18 cellular contexts compared by ENCODE assay signal in genomic region chr1:86339014-86339413, GRCh38. TPM values are rescaled to one million over a fixed set of nuclear protein-coding genes. Genes with fewer than 3 reads are reported as not detected.
A peak's percentile ranks its signal among the peaks of the same experiment; 100 is the strongest.
DNase-seq lines count a peak whose midpoint lies in the region; ATAC-seq, FAIRE-seq and TF ChIP-seq lines count a peak whose summit lies in the region.
"Had no signal": no experiment of that assay in that cellular context is flagged by ENCODE, and none has a peak within 500 bp of the region (broad histone marks: within the 10 kb centered on the region; RNA-seq: fewer than 3 reads in every experiment).

No MANE protein-coding gene starts in this region.

- no peaks in the 10 kb centered on the region for H3K79me2 ChIP-seq in K562 (ENCODE audit: control insufficient read depth, insufficient read depth, low read length)

- intact Hi-C loops in IMR-90 (cut with micrococcal nuclease) = no loop called here
- intact Hi-C loops in K562 (cut with micrococcal nuclease) = no loop called here
- intact Hi-C loops in spleen (cut with DNase I; ENCODE audit: low total_unique reads) = no loop called here

- dilution Hi-C loops in IMR-90 (cut with HindIII; ENCODE audit: low sequenced_read_pairs, unreplicated experiment) = no loop called here

- H3K27me3 ChIP-seq in IMR-90 (ENCODE audit: control insufficient read depth, insufficient read depth, low read length) (no peaks in the 10 kb centered on the region; the same call in 1 of the 2 replicates), K562 (ENCODE audit: control insufficient read depth in 2 of 2, insufficient read depth in 2 of 2, low read length in 2 of 2) (no peaks in the 10 kb centered on the region), spleen (replicated peaks in 1 of 7) (no peaks in the 10 kb centered on the region)
- no peaks in the 10 kb centered on the region for H3K27me3 ChIP-seq in CD8-positive, alpha-beta memory T cell (ENCODE audit: insufficient read depth, low read length, poor library complexity, severe bottlenecking)
- H3K27me3 ChIP-seq: BLaER1 treated with 17β-estradiol and CSF1 and Interleukin-3, amounts not matched to agents 10 nM and 100 nM had no signal

- TF ChIP-seq CTCF in A549 (IDR thresholded peaks at IDR 0.05) = no peak
- no peak for TF ChIP-seq CTCF in IMR-90 (conservative IDR thresholded peaks at IDR 0.05; ENCODE audit: low read depth, low read length)
- no peak for TF ChIP-seq CTCF in K562 (IDR thresholded peaks at IDR 0.05 in 2 of 3, conservative IDR thresholded peaks at IDR 0.05 in 1 of 3; ENCODE audit: insufficient read depth in 2 of 3, low read depth in 1 of 3, low read length in 3 of 3)
- no peak for TF ChIP-seq CTCF in spleen (IDR thresholded peaks at IDR 0.05 in 8 of 11, conservative IDR thresholded peaks at IDR 0.05 in 3 of 11)

- H2BK5ac ChIP-seq in IMR-90 (ENCODE audit: low read depth, low read length, poor library complexity, severe bottlenecking) = no peak overlapping the region

- peak overlapping the region in 1 of 8 donors; percentile 22 for H3K27ac Mint-ChIP-seq in CD8-positive, alpha-beta memory T cell
- H3K27ac Mint-ChIP-seq: CD4-positive, alpha-beta T cell had no signal

- H4K20me1 ChIP-seq in IMR-90 (ENCODE audit: insufficient read depth, low read length) (no peaks in the 10 kb centered on the region), K562 (replicated peaks; ENCODE audit: control insufficient read depth, insufficient read depth, low read length) (no peaks in the 10 kb centered on the region)
- H4K20me1 ChIP-seq: BLaER1 treated with 17β-estradiol and CSF1 and Interleukin-3, amounts not matched to agents 10 nM and 100 nM had no signal

- no peak overlapping the region for H2BK120ac ChIP-seq in IMR-90 (ENCODE audit: low read depth, low read length)

- H2BK15ac ChIP-seq in IMR-90 (ENCODE audit: low read depth, low read length) = no peak overlapping the region

- H2AK5ac ChIP-seq in IMR-90 (ENCODE audit: low read depth, low read length) = no peak overlapping the region

- TF ChIP-seq EP300 in A549 (IDR thresholded peaks at IDR 0.05) (no peak), K562 (IDR thresholded peaks at IDR 0.05; ENCODE audit: low read length) (no peak)

- H4K91ac ChIP-seq in IMR-90 (ENCODE audit: insufficient read depth, low read depth, low read length) = no peak overlapping the region

- no peak for DNase-seq in A549 (ENCODE audit: low read depth in 1 of 2, low spot score in 1 of 2)
- no peak for DNase-seq in IMR-90
- no peak for DNase-seq in K562 (ENCODE audit: extremely low read depth in 1 of 4, low spot score in 3 of 4)
- no peak for DNase-seq in spleen
- no peak for DNase-seq in CD8-positive, alpha-beta memory T cell
- DNase-seq: 8988T; ACHN; CD4-positive, alpha-beta T cell; DMS79 had no signal

- H3K9me3 Mint-ChIP-seq in CD8-positive, alpha-beta memory T cell = peaks cover 0 to 10% (median 0%) of the 10 kb centered on the region in 5 donors

- no peaks in the 10 kb centered on the region for H3K9me1 ChIP-seq in IMR-90 (ENCODE audit: insufficient read depth, low read length)
- no peaks in the 10 kb centered on the region for H3K9me1 ChIP-seq in K562 (ENCODE audit: control insufficient read depth, insufficient read depth, low read length)

- H3K4me2 ChIP-seq in A549 (no peak overlapping the region), IMR-90 (ENCODE audit: low read depth, low read length) (no peak overlapping the region), K562 (ENCODE audit: insufficient read depth, low read length) (no peak overlapping the region)

- no peak overlapping the region for H3K27ac ChIP-seq in A549
- H3K27ac ChIP-seq in IMR-90 (ENCODE audit: insufficient read depth, low read length) = no peak overlapping the region
- H3K27ac ChIP-seq in K562 (ENCODE audit: extremely low read depth, low read depth, low read length) = no peak overlapping the region
- H3K27ac ChIP-seq in spleen = peak overlapping the region in 7 of 8 donors; percentile 40 to 89 (median 67)
- H3K27ac ChIP-seq in CD8-positive, alpha-beta memory T cell (ENCODE audit: low read depth, low read length) = no peak overlapping the region

- POLR2A ChIA-PET in A549 (lab: Yijun Ruan, JAX) (no interaction called here), IMR-90 (lab: Charles Lee; ENCODE audit: unreplicated experiment) (no interaction called here), K562 (lab: Yijun Ruan, JAX) (no interaction called here)
- POLR2A ChIA-PET in CD8-positive, alpha-beta memory T cell (lab: Charles Lee) = no interaction called here

- peaks cover 0 to 3% (median 0%) of the 10 kb centered on the region in 3 donors for H3K4me1 Mint-ChIP-seq in CD8-positive, alpha-beta memory T cell

- H2AFZ ChIP-seq in IMR-90 (replicated peaks; ENCODE audit: low read length, poor library complexity) = no peak overlapping the region
- peak overlapping the region; percentile 20; the same call in 1 of the 2 replicates for H2AFZ ChIP-seq in K562 (ENCODE audit: low read depth, low read length)

- BruUV-seq in IMR-90 (replicated peaks; lab: Mats Ljungman, UMichigan) = no TSS peak
- no TSS peak for BruUV-seq in K562 (replicated peaks; lab: Mats Ljungman, UMichigan)

- H3K79me1 ChIP-seq in IMR-90 (ENCODE audit: low read depth in 1 of 2, low read length in 2 of 2) = no peaks in the 10 kb centered on the region

- H3K36me3 ChIP-seq in IMR-90 (ENCODE audit: control insufficient read depth, insufficient read depth, low read length) (no peaks in the 10 kb centered on the region), K562 (ENCODE audit: control insufficient read depth, insufficient read depth, low read length) (no peaks in the 10 kb centered on the region), spleen (no peaks in the 10 kb centered on the region)
- no peaks in the 10 kb centered on the region for H3K36me3 ChIP-seq in CD8-positive, alpha-beta memory T cell (ENCODE audit: insufficient read depth, low read length)
- H3K36me3 ChIP-seq: BLaER1 treated with 17β-estradiol and CSF1 and Interleukin-3, amounts not matched to agents 10 nM and 100 nM; HAP-1 had no signal

- no peak overlapping the region for H2AK9ac ChIP-seq in IMR-90 (replicated peaks; ENCODE audit: low read depth, low read length, poor library complexity)

- no peak overlapping the region for H3K4me3 ChIP-seq in A549
- H3K4me3 ChIP-seq in IMR-90 (ENCODE audit: insufficient read depth, low read depth, low read length) = no peak overlapping the region
- H3K4me3 ChIP-seq in K562 = no peak overlapping the region
- no peak overlapping the region for H3K4me3 ChIP-seq in spleen
- H3K4me3 ChIP-seq in CD8-positive, alpha-beta memory T cell (ENCODE audit: low read length) = no peak overlapping the region
- H3K4me3 ChIP-seq: BLaER1 treated with 17β-estradiol and CSF1 and Interleukin-3, amounts not matched to agents 10 nM and 100 nM; GM12878; HAP-1 had no signal

- no peak overlapping the region for H3K18ac ChIP-seq in IMR-90 (ENCODE audit: low read depth, low read length)

- TF ChIP-seq POLR2A in A549 (IDR thresholded peaks at IDR 0.05; ENCODE audit: low read length) (no peak), IMR-90 (IDR thresholded peaks at IDR 0.05; ENCODE audit: low read depth, low read length) (no peak), K562 (conservative IDR thresholded peaks at IDR 0.05) (no peak), spleen (IDR thresholded peaks at IDR 0.05) (no peak)

- H3K4me3 Mint-ChIP-seq in CD8-positive, alpha-beta memory T cell = no peak overlapping the region
- H3K4me3 Mint-ChIP-seq: CD4-positive, alpha-beta T cell had no signal

- H4K8ac ChIP-seq in IMR-90 (ENCODE audit: low read depth in 2 of 2, low read length in 2 of 2) = no peak overlapping the region

- FAIRE-seq in A549 (lab: Jason Lieb, UNC) (no peak), K562 (lab: Jason Lieb, UNC) (no peak)
- FAIRE-seq: GM12878, GM18507, GM19239, H1, HTR-8/SVneo had no signal

- H3K36me3 Mint-ChIP-seq in CD8-positive, alpha-beta memory T cell = no peaks in the 10 kb centered on the region

- no peak overlapping the region for H3K23ac ChIP-seq in IMR-90 (ENCODE audit: low read depth, low read length)

- H3K4me1 ChIP-seq in A549 = no peaks in the 10 kb centered on the region
- no peaks in the 10 kb centered on the region for H3K4me1 ChIP-seq in IMR-90 (ENCODE audit: control insufficient read depth, insufficient read depth, low read length)
- no peaks in the 10 kb centered on the region for H3K4me1 ChIP-seq in K562 (replicated peaks in 1 of 2; ENCODE audit: control insufficient read depth in 2 of 2, insufficient read depth in 2 of 2, low read length in 2 of 2)
- peaks cover 0 to 13% (median 0%) of the 10 kb centered on the region in 6 donors for H3K4me1 ChIP-seq in spleen
- no peaks in the 10 kb centered on the region for H3K4me1 ChIP-seq in CD8-positive, alpha-beta memory T cell (ENCODE audit: insufficient read depth, low read length)
- H3K4me1 ChIP-seq: HAP-1 had no signal

- H3K9ac ChIP-seq in IMR-90 (ENCODE audit: low read depth, low read length) (no peak overlapping the region), K562 (ENCODE audit: insufficient read depth in 1 of 2, low read depth in 2 of 2, low read length in 2 of 2) (no peak overlapping the region)

- no peak overlapping the region for H2BK20ac ChIP-seq in IMR-90 (ENCODE audit: low read depth, low read length)

- H3K14ac ChIP-seq in IMR-90 (replicated peaks; ENCODE audit: low read depth, low read length) = no peak overlapping the region

- peaks cover 0 to 2% of the 10 kb centered on the region in 2 donors for H3K27me3 Mint-ChIP-seq in CD8-positive, alpha-beta memory T cell
- H3K27me3 Mint-ChIP-seq: CD4-positive, alpha-beta T cell had no signal

- H3K9me3 ChIP-seq in A549 (no peaks in the 10 kb centered on the region), IMR-90 (ENCODE audit: control insufficient read depth, insufficient read depth, low read length) (no peaks in the 10 kb centered on the region), K562 (replicated peaks; ENCODE audit: control insufficient read depth, insufficient read depth, low read depth, low read length) (no peaks in the 10 kb centered on the region), spleen (peaks cover 0 to 5% (median 0%) of the 10 kb centered on the region in 8 donors)
- no peaks in the 10 kb centered on the region for H3K9me3 ChIP-seq in CD8-positive, alpha-beta memory T cell (ENCODE audit: low read length)
- H3K9me3 ChIP-seq: HAP-1 had no signal

- H4K5ac ChIP-seq in IMR-90 (ENCODE audit: low read depth, low read length) = no peak overlapping the region

- TF ChIP-seq RAD21 in A549 (conservative IDR thresholded peaks at IDR 0.05 in 1 of 2, IDR thresholded peaks at IDR 0.05 in 1 of 2) (no peak), IMR-90 (IDR thresholded peaks at IDR 0.05; ENCODE audit: low read length) (no peak), K562 (CRISPR knock-in tag; conservative IDR thresholded peaks at IDR 0.05 in 1 of 2, IDR thresholded peaks at IDR 0.05 in 1 of 2) (no peak)

- no peak overlapping the region for H3K4ac ChIP-seq in IMR-90 (ENCODE audit: low read depth, low read length)

- CTCF ChIA-PET in A549 (lab: Yijun Ruan, JAX) = no interaction called here
- CTCF ChIA-PET in IMR-90 (lab: Yijun Ruan, JAX) = interaction anchor here (0.6 kb wide), 1 partner anchor 130 kb away, joined by 3 read pairs; no protein-coding TSS in a partner anchor
- CTCF ChIA-PET in K562 (lab: Yijun Ruan, JAX; ENCODE audit: low intra/inter-chr PET ratio) = no interaction called here
- CTCF ChIA-PET in CD8-positive, alpha-beta memory T cell (lab: Charles Lee) = no interaction called here

- no peak for ATAC-seq in A549
- ATAC-seq in IMR-90 (ENCODE audit: low read depth) = no peak
- ATAC-seq in K562 = no peak
- no peak for ATAC-seq in GM18909 (IDR thresholded peaks at IDR 0.05; ENCODE audit: poor library complexity, unreplicated experiment)
- no peak for ATAC-seq in GM18858 (IDR thresholded peaks at IDR 0.05; ENCODE audit: unreplicated experiment)
- ATAC-seq: GM12878 had no signal

- no peak overlapping the region for H3K56ac ChIP-seq in IMR-90 (ENCODE audit: extremely low read depth, insufficient read depth, low read length)

- in situ Hi-C loops in IMR-90 (cut with MboI; ENCODE audit: low sequenced_read_pairs) = no loop called here
- in situ Hi-C loops in K562 (cut with MboI) = no loop called here

RNA-seq across cellular contexts. Expression of gene ODF2L, which starts 57.1 kb away (rescaled TPM):
- polyA plus RNA-seq in A549 (2011; rRNA removed) = 7.8 and 17.7 TPM in 2 replicates
- polyA plus RNA-seq in A549 (2012; cell fraction: cytosol; rRNA removed) = 2.3 and 2.6 TPM in 2 replicates
- polyA plus RNA-seq in A549 (2012; cell fraction: nucleus; rRNA removed) = 2.7 and 2.9 TPM in 2 replicates
- 10.0 to 10.7 TPM (median 10.7 TPM) in 3 replicates for polyA plus RNA-seq in A549 (2017; fragmentation: RNase III; extraction: RNeasy Plus Mini Kit Qiagen cat#74134 plus additional on column Dnase treatment)
- 4.2 and 4.6 TPM in 2 replicates for polyA minus RNA-seq in A549 (2011; rRNA and poly(A)+ RNA removed)
- 10.4 and 20.0 TPM in 2 replicates for total RNA-seq in IMR-90 (2012; rRNA removed)
- polyA plus RNA-seq in IMR-90 (2012; rRNA removed) = 10.1 and 12.3 TPM in 2 replicates
- 1.7 and 2.0 TPM in 2 replicates for polyA plus RNA-seq in IMR-90 (2012; cell fraction: cytosol; rRNA removed)
- polyA plus RNA-seq in IMR-90 (2012; cell fraction: nucleus; rRNA removed; ENCODE audit: low replicate concordance) = 6.4 and 25.9 TPM in 2 replicates
- 2.8 and 11.8 TPM in 2 replicates for total RNA-seq in K562 (2011; cell fraction: chromatin; rRNA removed; ENCODE audit: low replicate concordance)
- 0.67 and 2.5 TPM in 2 replicates for total RNA-seq in K562 (2011; cell fraction: nucleolus; rRNA removed)
- total RNA-seq in K562 (2011; cell fraction: nucleoplasm; rRNA removed) = 4.9 TPM in 2 replicates
- 2.4 and 3.3 TPM in 2 replicates for total RNA-seq in K562 (2014; rRNA removed)
- total RNA-seq in K562 (2014; rRNA removed; fragmentation: Illumina TruSeq; extraction: Trizol) = 4.7 and 6.1 TPM in 2 replicates
- 4.4 and 5.9 TPM in 2 replicates for total RNA-seq in K562 (2015; rRNA removed; fragmentation: Illumina TruSeq; extraction: Trizol)
- total RNA-seq in K562 (2021) = 5.4 and 6.0 TPM in 2 replicates
- polyA plus RNA-seq in K562 (2011; rRNA removed) = 1.3 and 3.4 TPM in 2 replicates
- 0.41 and 0.45 TPM in 2 replicates for polyA plus RNA-seq in K562 (2011; cell fraction: cytosol; rRNA removed)
- polyA plus RNA-seq in K562 (2011; cell fraction: nucleus; rRNA removed) = 1.5 and 2.0 TPM in 2 replicates
- polyA plus RNA-seq in K562 (2012) = 2.7 and 3.4 TPM in 2 replicates
- polyA plus RNA-seq in K562 (2014; fragmentation: Illumina TruSeq; extraction: Trizol) = 3.3 and 5.6 TPM in 2 replicates
- 1 to 10 TPM; 2.2 to 3.3 TPM for polyA plus RNA-seq in K562 (2014; fragmentation: Nextera tagmentation; extraction: Ambion mirVana)
- 3.8 and 4.7 TPM in 2 replicates for polyA plus RNA-seq in K562 (2014; rRNA removed)
- polyA minus RNA-seq in K562 (2011; rRNA and poly(A)+ RNA removed) = 1.4 and 1.9 TPM in 2 replicates
- polyA minus RNA-seq in K562 (2011; cell fraction: cytosol; rRNA and poly(A)+ RNA removed) = 0.55 and 2.0 TPM in 2 replicates
- polyA minus RNA-seq in K562 (2011; cell fraction: nucleus; rRNA and poly(A)+ RNA removed) = 2.3 and 3.6 TPM in 2 replicates
- total RNA-seq in spleen = 100 to 1,000 TPM in 1 of 7 donors, 10 to 100 TPM in 6; 57.3 to 132 (median 87.5) TPM
- 100 to 1,000 TPM in 2 of 3 donors, 10 to 100 TPM in 1; 39.1 to 123 (median 114) TPM for polyA plus RNA-seq in spleen
- 10 to 100 TPM; 27.6 to 30.1 TPM for total RNA-seq in CD8-positive, alpha-beta memory T cell
- 52.9 TPM for polyA plus RNA-seq in CD8-positive, alpha-beta memory T cell

Comparison
In these comparisons a context has a peak if more than half of its experiments do, and no peak if none do; other contexts are left out.
1. H3K27ac ChIP-seq: peak in spleen (7 of 8); none in A549 (0 of 2), IMR-90 (single experiment), K562 (single experiment) and CD8-positive, alpha-beta memory T cell (single experiment).
2. Of the 35 proteins assayed by ChIP-seq in both K562 and A549: peak only in K562: none; only in A549: MAFK; in both: none; in neither: 34.